In the genomic region with DNA sequence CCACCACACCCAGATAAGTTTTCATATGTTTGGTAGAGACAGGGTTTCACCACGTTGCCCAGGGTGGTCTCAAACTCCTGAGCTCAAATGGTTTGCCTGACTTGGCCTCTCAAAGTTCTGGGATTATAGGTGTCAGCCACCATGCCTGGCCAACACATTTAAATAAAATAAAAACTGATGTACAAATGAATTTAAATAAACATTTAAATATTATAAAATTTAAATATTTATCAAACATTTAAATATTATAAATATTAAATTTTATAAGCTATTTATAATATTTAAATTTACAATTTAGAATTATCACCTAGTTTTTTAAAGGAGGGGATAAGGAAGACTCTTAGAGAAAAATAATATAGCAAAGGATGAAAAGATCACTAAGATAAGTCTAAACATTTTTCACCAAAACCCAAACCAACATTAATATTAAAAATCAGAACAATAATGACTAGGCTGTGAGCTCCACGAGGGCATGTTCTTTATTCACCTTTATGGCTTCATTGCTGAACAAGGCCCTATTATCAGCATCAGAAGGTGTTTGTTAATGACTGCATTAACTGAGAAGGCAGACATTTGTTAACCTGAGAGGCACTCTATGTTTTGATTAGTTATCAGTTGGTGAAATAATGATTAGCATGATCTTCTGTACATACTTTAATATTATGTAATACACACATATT, we compare ENCODE assay signal across 19 cellular contexts. TPM values are rescaled to one million over a fixed set of nuclear protein-coding genes. Genes with fewer than 3 reads are reported as not detected.
DNase-seq lines count a peak whose midpoint lies in the region; ATAC-seq and TF ChIP-seq lines count a peak whose summit lies in the region.
"Had no signal": no experiment of that assay in that cellular context is flagged by ENCODE, and none has a peak within 500 bp of the region (broad histone marks: within the 10 kb centered on the region; RNA-seq: fewer than 3 reads in every experiment).

No MANE protein-coding gene starts in this region.

- H3K27ac ChIP-seq in IMR-90 (ENCODE audit: insufficient read depth, low read length) (peak overlapping the region; percentile 43), brain microvascular endothelial cell (peak overlapping the region; percentile 54), right lobe of liver (peak overlapping the region in 2 of 3 donors; percentile 37 to 58)
- H3K27ac ChIP-seq: esophagus muscularis mucosa, tibial artery had no signal

- no peak for TF ChIP-seq RAD21 in IMR-90 (IDR thresholded peaks at IDR 0.05; ENCODE audit: low read length)

- no peak overlapping the region for H3K9ac ChIP-seq in IMR-90 (ENCODE audit: low read depth, low read length)

- H3K56ac ChIP-seq in IMR-90 (ENCODE audit: extremely low read depth, insufficient read depth, low read length), result no peak overlapping the region

- H4K8ac ChIP-seq in IMR-90 (ENCODE audit: low read depth in 2 of 2, low read length in 2 of 2), result peak overlapping the region in 1 of 2 experiments; percentile 60; a peak in 3 of 4 replicates

- TF ChIP-seq CTCF in IMR-90 (conservative IDR thresholded peaks at IDR 0.05; ENCODE audit: low read depth, low read length) (no peak), brain microvascular endothelial cell (IDR thresholded peaks at IDR 0.05; ENCODE audit: low read depth, low read length, missing control alignments) (no peak), right lobe of liver (IDR thresholded peaks at IDR 0.05) (no peak)

- H3K9me1 ChIP-seq in IMR-90 (ENCODE audit: insufficient read depth, low read length), result peaks cover 6% of the 10 kb centered on the region; the same call in 1 of the 2 replicates

- no peaks in the 10 kb centered on the region for H3K36me3 ChIP-seq in IMR-90 (ENCODE audit: control insufficient read depth, insufficient read depth, low read length)
- no peaks in the 10 kb centered on the region for H3K36me3 ChIP-seq in brain microvascular endothelial cell (replicated peaks)
- no peaks in the 10 kb centered on the region for H3K36me3 ChIP-seq in right lobe of liver
- H3K36me3 ChIP-seq: esophagus muscularis mucosa, tibial artery had no signal

- H2AK9ac ChIP-seq in IMR-90 (replicated peaks; ENCODE audit: low read depth, low read length, poor library complexity), result no peak overlapping the region

- BruUV-seq in IMR-90 (replicated peaks; lab: Mats Ljungman, UMichigan), result no TSS peak

- H3K4me1 ChIP-seq in IMR-90 (ENCODE audit: control insufficient read depth, insufficient read depth, low read length) (peaks cover 9% of the 10 kb centered on the region), right lobe of liver (peaks cover 0 to 11% (median 5%) of the 10 kb centered on the region in 4 donors)

- dilution Hi-C loops in IMR-90 (cut with HindIII; ENCODE audit: low sequenced_read_pairs, unreplicated experiment), result no loop called here

- TF ChIP-seq POLR2A in IMR-90 (IDR thresholded peaks at IDR 0.05; ENCODE audit: low read depth, low read length), result no peak
- no peak for TF ChIP-seq POLR2A in right lobe of liver (IDR thresholded peaks at IDR 0.05)

- peak overlapping the region; percentile 81 for H3K4ac ChIP-seq in IMR-90 (ENCODE audit: low read depth, low read length)

- in situ Hi-C loops in IMR-90 (cut with MboI; ENCODE audit: low sequenced_read_pairs) (no loop called here), brain microvascular endothelial cell (cut with HindIII; ENCODE audit: low pct_ligation_motif_present, low sequenced_read_pairs) (no loop called here)

- POLR2A ChIA-PET in IMR-90 (lab: Charles Lee; ENCODE audit: unreplicated experiment), result no interaction called here

- H2BK20ac ChIP-seq in IMR-90 (ENCODE audit: low read depth, low read length), result peak overlapping the region; percentile 65; the same call in 1 of the 2 replicates

- no peaks in the 10 kb centered on the region for H3K79me1 ChIP-seq in IMR-90 (ENCODE audit: low read depth in 1 of 2, low read length in 2 of 2)

- peak overlapping the region; percentile 98; the same call in 2 of the 3 replicates for H2BK15ac ChIP-seq in IMR-90 (ENCODE audit: low read depth, low read length)

- peak overlapping the region; percentile 84 for H2BK120ac ChIP-seq in IMR-90 (ENCODE audit: low read depth, low read length)

- no peaks in the 10 kb centered on the region for H3K27me3 ChIP-seq in IMR-90 (ENCODE audit: control insufficient read depth, insufficient read depth, low read length)
- no peaks in the 10 kb centered on the region for H3K27me3 ChIP-seq in brain microvascular endothelial cell (replicated peaks)
- no peaks in the 10 kb centered on the region for H3K27me3 ChIP-seq in right lobe of liver
- H3K27me3 ChIP-seq: esophagus muscularis mucosa, MG63, tibial artery had no signal

- H4K5ac ChIP-seq in IMR-90 (ENCODE audit: low read depth, low read length), result no peak overlapping the region

- H3K4me3 ChIP-seq in IMR-90 (ENCODE audit: insufficient read depth, low read depth, low read length) (no peak overlapping the region), brain microvascular endothelial cell (ENCODE audit: low read depth, low read length) (no peak overlapping the region), right lobe of liver (no peak overlapping the region)
- H3K4me3 ChIP-seq: esophagus muscularis mucosa, MG63, tibial artery had no signal

- ATAC-seq in IMR-90 (ENCODE audit: low read depth) (peak; percentile 4; the same call in 1 of the 2 replicates), right lobe of liver (peak in 1 of 4 donors; percentile 30), GM21576 (IDR thresholded peaks at IDR 0.05; ENCODE audit: unreplicated experiment) (no peak)
- ATAC-seq in activated CD4-positive, CD25-positive, alpha-beta regulatory T cell treated with anti-CD3 and anti-CD28 coated beads, Interleukin-2, amount 50 U/mL, for 24 hours, result no peak

- H2BK5ac ChIP-seq in IMR-90 (ENCODE audit: low read depth, low read length, poor library complexity, severe bottlenecking), result peak overlapping the region; percentile 85

- H4K91ac ChIP-seq in IMR-90 (ENCODE audit: insufficient read depth, low read depth, low read length), result peak overlapping the region; percentile 10; the same call in 1 of the 2 replicates

- DNase-seq in IMR-90 (no peak), brain microvascular endothelial cell (no peak), right lobe of liver (no peak), dermis blood vessel endothelial cell (no peak), NCI-H526 treated with DMSO at 0.1 percent for 48 hours (lab: John Stamatoyannopoulos, UW) (no peak)
- DNase-seq: activated CD4-positive, CD25-positive, alpha-beta regulatory T cell treated with anti-CD3 and anti-CD28 coated beads, Interleukin-2, amount 50 U/mL, for 72 hours; activated naive CD8-positive, alpha-beta T cell treated with anti-CD3 and anti-CD28 coated beads, Interleukin-2, amount 10 ng/mL, durations not matched to agents 7 days and 5 days; H9; left ventricle myocardium superior; NCI-H146; NCI-H748 treated with DMSO at 0.1 percent for 48 hours; occipital lobe; right cardiac atrium; stimulated activated naive CD4-positive, alpha-beta T cell; tibial artery had no signal

- peak overlapping the region; percentile 72; the same call in 1 of the 2 replicates for H3K18ac ChIP-seq in IMR-90 (ENCODE audit: low read depth, low read length)

- H3K4me2 ChIP-seq in IMR-90 (ENCODE audit: low read depth, low read length), result peak overlapping the region; percentile 5; the same call in 1 of the 2 replicates

- peak overlapping the region; percentile 31; the same call in 1 of the 2 replicates for H3K23ac ChIP-seq in IMR-90 (ENCODE audit: low read depth, low read length)

- no CpG with 5 or more reads among the region's 2 CpGs for WGBS in IMR-90 (ENCODE audit: extremely low coverage in 2 of 2, insufficient read length in 1 of 2), 2 experiments
- WGBS in right lobe of liver (ENCODE audit: insufficient coverage, low coverage, low lambda C conversion rate, missing lambda C conversion rate), result 56% methylated on average over 2 of the region's 2 CpGs

- intact Hi-C loops in IMR-90 (cut with micrococcal nuclease) (loop anchor here (5.0 kb wide), 1 partner anchor 34 kb away; no protein-coding TSS in a partner anchor), right lobe of liver (cut with DNase I) (no loop called here)

- H4K20me1 ChIP-seq in IMR-90 (ENCODE audit: insufficient read depth, low read length), result no peaks in the 10 kb centered on the region; the same call in 1 of the 2 replicates

- H3K14ac ChIP-seq in IMR-90 (replicated peaks; ENCODE audit: low read depth, low read length), result peak overlapping the region; percentile 44

- peak overlapping the region; percentile 96 for H2AK5ac ChIP-seq in IMR-90 (ENCODE audit: low read depth, low read length)

- no peak overlapping the region for H2AFZ ChIP-seq in IMR-90 (replicated peaks; ENCODE audit: low read length, poor library complexity)

- no peaks in the 10 kb centered on the region for H3K9me3 ChIP-seq in IMR-90 (ENCODE audit: control insufficient read depth, insufficient read depth, low read length)
- H3K9me3 ChIP-seq in right lobe of liver, result no peaks in the 10 kb centered on the region
- H3K9me3 ChIP-seq: esophagus muscularis mucosa, MG63, tibial artery had no signal

- CTCF ChIA-PET in IMR-90 (lab: Yijun Ruan, JAX), result interaction anchor here (0.6 to 0.9 kb wide), 3 partner anchors 34 to 140 kb away, joined by 3 to 5 read pairs (median 3); no protein-coding TSS in a partner anchor

TF ChIP-seq in IMR-90, 13 proteins besides CTCF, POLR2A, EP300 and RAD21 (continues in another document):
- no peak for TF ChIP-seq MAFK (IDR thresholded peaks at IDR 0.05; ENCODE audit: low read depth, low read length)

RNA-seq across cellular contexts. Expression of a gene that starts 7.2 kb away (rescaled TPM):
- total RNA-seq in IMR-90 (2012; rRNA removed) (0.54 and 0.83 TPM in 2 replicates), right lobe of liver (1 to 10 TPM; 2.7 to 7.2 (median 4.4) TPM), dermis blood vessel endothelial cell (0.33 and 0.34 TPM in 2 replicates)
- polyA plus RNA-seq in IMR-90 (2012; rRNA removed), result 0.89 and 0.96 TPM in 2 replicates
- polyA plus RNA-seq in IMR-90 (2012; cell fraction: cytosol; rRNA removed), result 0.12 and 0.20 TPM in 2 replicates
- polyA plus RNA-seq in IMR-90 (2012; cell fraction: nucleus; rRNA removed; ENCODE audit: low replicate concordance), result 0.12 and 0.50 TPM in 2 replicates

RNA-seq across cellular contexts. Expression of a gene that starts 10.4 kb away (rescaled TPM):
- total RNA-seq in IMR-90 (2012; rRNA removed) (not detected in 2 replicates), right lobe of liver (under 1 TPM in 1 of 6 experiments, not detected in 5; 0.31 TPM), dermis blood vessel endothelial cell (not detected in 2 replicates)
- polyA plus RNA-seq in IMR-90 (2012; rRNA removed), result 0.12 TPM in 1 of 2 replicates, not detected in the other
- not detected in 2 replicates for polyA plus RNA-seq in IMR-90 (2012; cell fraction: cytosol; rRNA removed)
- polyA plus RNA-seq in IMR-90 (2012; cell fraction: nucleus; rRNA removed; ENCODE audit: low replicate concordance), result 0.15 TPM in 1 of 2 replicates, not detected in the other
- total RNA-seq: left ventricle myocardium superior, occipital lobe had no signal

RNA-seq across cellular contexts. Expression of a gene that starts 18.6 kb away (rescaled TPM):
- 0.18 and 0.83 TPM in 2 replicates for total RNA-seq in IMR-90 (2012; rRNA removed)
- polyA plus RNA-seq in IMR-90 (2012; rRNA removed), result 0.20 and 0.68 TPM in 2 replicates
- 0.03 and 0.04 TPM in 2 replicates for polyA plus RNA-seq in IMR-90 (2012; cell fraction: cytosol; rRNA removed)
- polyA plus RNA-seq in IMR-90 (2012; cell fraction: nucleus; rRNA removed; ENCODE audit: low replicate concordance), result 0.32 and 4.6 TPM in 2 replicates
- total RNA-seq in right lobe of liver, result 100 to 1,000 TPM in 2 of 6 experiments, 10 to 100 TPM in 4; 33.3 to 118 (median 75.5) TPM
- 0.68 and 1.3 TPM in 2 replicates for total RNA-seq in dermis blood vessel endothelial cell

Comparison
In these comparisons a context has a peak if more than half of its experiments do, and no peak if none do; other contexts are left out.
1. RNA of a gene that starts 18.6 kb away (total RNA-seq): 33.3 to 118 TPM in right lobe of liver; 0.68 to 1.3 TPM in dermis blood vessel endothelial cell and 0.18 to 0.83 TPM in IMR-90; every median in the first group is over 10 times any median in the second.
2. Peak in every context shown above with its lines, with median percentiles within 50 percentile points of each other: H3K27ac ChIP-seq.